Comparison of ENCODE assay signal across 9 cellular contexts in genomic region chr1:167905182-167905581, GRCh38. TPM values are rescaled to one million over a fixed set of nuclear protein-coding genes. Genes with fewer than 3 reads are reported as not detected.
A peak's percentile ranks its signal among the peaks of the same experiment; 100 is the strongest.
DNase-seq lines count a peak whose midpoint lies in the region; ATAC-seq and TF ChIP-seq lines count a peak whose summit lies in the region.
"Had no signal": no experiment of that assay in that cellular context is flagged by ENCODE, and none has a peak within 500 bp of the region (broad histone marks: within the 10 kb centered on the region; RNA-seq: fewer than 3 reads in every experiment).

No MANE protein-coding gene starts in this region.

- no peak for ATAC-seq in gastrocnemius medialis

- 70 to 77% methylated on average over 3 of the region's 3 CpGs for WGBS in thyroid gland, 2 donors

- H3K36me3 ChIP-seq in thyroid gland (no peaks in the 10 kb centered on the region), gastrocnemius medialis (no peaks in the 10 kb centered on the region)
- H3K36me3 ChIP-seq: breast epithelium had no signal

- H3K4me3 ChIP-seq in fibroblast of the aortic adventitia (ENCODE audit: low read depth, low read length) (no peak overlapping the region), thyroid gland (replicated peaks in 1 of 3) (no peak overlapping the region), gastrocnemius medialis (no peak overlapping the region)
- H3K4me3 ChIP-seq: breast epithelium, skin epidermis had no signal

- H3K27ac ChIP-seq in thyroid gland: peak overlapping the region in 1 of 3 donors; percentile 31
- H3K27ac ChIP-seq in gastrocnemius medialis: no peak overlapping the region
- H3K27ac ChIP-seq: breast epithelium, skin epidermis had no signal

- H3K4me1 ChIP-seq in thyroid gland: peaks cover 15 to 20% of the 10 kb centered on the region in 2 donors
- no peaks in the 10 kb centered on the region for H3K4me1 ChIP-seq in gastrocnemius medialis
- H3K4me1 ChIP-seq: breast epithelium had no signal

- H3K27me3 Mint-ChIP-seq in osteocyte (ENCODE audit: unreplicated experiment): no peaks in the 10 kb centered on the region

- peak; percentile 32 for DNase-seq in KBM-7
- peak; percentile 56 for DNase-seq in NCI-H69 (lab: John Stamatoyannopoulos, UW)
- DNase-seq in fibroblast of the aortic adventitia (ENCODE audit: low read depth): peak; percentile 11
- DNase-seq in osteocyte (ENCODE audit: extremely low spot score, unreplicated experiment): no peak
- no peak for DNase-seq in T-helper 2 cell
- DNase-seq in thyroid gland: no peak
- no peak for DNase-seq in gastrocnemius medialis

- H3K27ac Mint-ChIP-seq in osteocyte (ENCODE audit: unreplicated experiment): peak overlapping the region; percentile 86

- TF ChIP-seq POLR2A in thyroid gland (IDR thresholded peaks at IDR 0.05) (no peak), gastrocnemius medialis (IDR thresholded peaks at IDR 0.05) (no peak)

- no peaks in the 10 kb centered on the region for H3K27me3 ChIP-seq in thyroid gland
- H3K27me3 ChIP-seq in gastrocnemius medialis: no peaks in the 10 kb centered on the region
- H3K27me3 ChIP-seq: breast epithelium had no signal

- no peaks in the 10 kb centered on the region for H3K9me3 ChIP-seq in thyroid gland
- no peaks in the 10 kb centered on the region for H3K9me3 ChIP-seq in gastrocnemius medialis
- H3K9me3 ChIP-seq: breast epithelium had no signal

- TF ChIP-seq CTCF in fibroblast of the aortic adventitia (IDR thresholded peaks at IDR 0.05; ENCODE audit: insufficient read depth, low read length) (no peak), osteocyte (IDR thresholded peaks at IDR 0.05) (no peak), thyroid gland (IDR thresholded peaks at IDR 0.05) (no peak), gastrocnemius medialis (IDR thresholded peaks at IDR 0.05 in 4 of 5, conservative IDR thresholded peaks at IDR 0.05 in 1 of 5) (no peak)

- no peak overlapping the region for H3K4me3 Mint-ChIP-seq in osteocyte (ENCODE audit: unreplicated experiment)

- H3K9me3 Mint-ChIP-seq in osteocyte (ENCODE audit: unreplicated experiment): peaks cover 8% of the 10 kb centered on the region

- peaks cover 2% of the 10 kb centered on the region for H3K36me3 Mint-ChIP-seq in osteocyte (ENCODE audit: unreplicated experiment)

- H3K4me1 Mint-ChIP-seq in osteocyte (ENCODE audit: unreplicated experiment): peaks cover 29% of the 10 kb centered on the region

- intact Hi-C loops in thyroid gland (cut with DNase I) (no loop called here), gastrocnemius medialis (cut with DNase I; ENCODE audit: low total_unique reads) (no loop called here)

- in situ Hi-C loops in KBM-7 (cut with MboI; ENCODE audit: low pct_unique_long_range_greater_than_20kb, low sequenced_read_pairs): no loop called here
- in situ Hi-C loops in gastrocnemius medialis (cut with MboI; ENCODE audit: low sequenced_read_pairs in 4 of 4): no loop called here

RNA-seq across cellular contexts. Expression of gene ADCY10, which starts 8.8 kb away (rescaled TPM):
- total RNA-seq in fibroblast of the aortic adventitia (ENCODE audit: low replicate concordance) (0.09 and 0.25 TPM in 2 replicates), osteocyte (0.10 and 0.94 TPM in 2 replicates), thyroid gland (under 1 TPM in 3 of 4 donors, not detected in 1; 0.15 to 0.45 (median 0.40) TPM), gastrocnemius medialis (1 to 10 TPM in 1 of 4 donors, under 1 TPM in 1, not detected in 2; 0.07 to 1.2 TPM)

RNA-seq across cellular contexts. Expression of gene DCAF6, which starts 31.3 kb away (rescaled TPM):
- total RNA-seq in fibroblast of the aortic adventitia (ENCODE audit: low replicate concordance) (68.9 and 83.4 TPM in 2 replicates), osteocyte (56.8 and 60.9 TPM in 2 replicates), thyroid gland (10 to 100 TPM; 73.7 to 88.7 (median 79.2) TPM), gastrocnemius medialis (100 to 1,000 TPM; 365 to 466 (median 389) TPM)

RNA-seq across cellular contexts. Expression of gene MPC2, which starts 31.7 kb away (rescaled TPM):
- total RNA-seq in fibroblast of the aortic adventitia (ENCODE audit: low replicate concordance) (14.9 and 49.3 TPM in 2 replicates), osteocyte (48.2 and 50.8 TPM in 2 replicates), thyroid gland (10 to 100 TPM; 16.2 to 40.1 (median 35.1) TPM), gastrocnemius medialis (100 to 1,000 TPM in 2 of 4 donors, 10 to 100 TPM in 2; 88.2 to 140 (median 100.0) TPM)

Comparison
In these comparisons a context has a peak if more than half of its experiments do, and no peak if none do; other contexts are left out.
1. DNase-seq: peak in KBM-7 (single experiment), NCI-H69 (single experiment) and fibroblast of the aortic adventitia (single experiment); none in osteocyte (single experiment), T-helper 2 cell (0 of 5), thyroid gland (0 of 2) and gastrocnemius medialis (0 of 2).